Comparison of ENCODE assay signal across 11 cellular contexts in the genomic region with DNA sequence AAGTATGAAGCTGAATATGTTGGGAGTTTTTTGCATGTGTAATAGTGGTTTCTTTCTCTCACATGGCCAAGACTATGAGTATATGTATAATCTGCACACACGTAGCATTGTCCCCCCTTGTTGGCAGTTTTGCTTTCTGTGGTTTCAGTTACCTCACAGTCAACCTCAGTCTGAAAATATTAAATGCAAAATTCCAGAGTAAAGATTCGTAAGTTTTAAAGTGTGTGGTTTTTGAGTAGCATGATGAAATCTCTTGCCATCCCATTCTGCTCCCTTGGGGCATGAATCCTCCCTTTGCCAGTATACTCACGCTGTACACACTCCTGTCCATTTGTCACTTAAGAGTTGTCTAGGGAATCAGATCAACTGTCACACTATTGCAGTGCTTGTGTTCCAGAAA.
DNase-seq lines count a peak whose midpoint lies in the region; ATAC-seq and TF ChIP-seq lines count a peak whose summit lies in the region.
"Had no signal": no experiment of that assay in that cellular context is flagged by ENCODE, and none has a peak within 500 bp of the region (broad histone marks: within the 10 kb centered on the region; RNA-seq: fewer than 3 reads in every experiment).

No MANE protein-coding gene starts in this region.

- DNase-seq in GM12865 (ENCODE audit: low read depth) = peak; percentile 4
- peak; percentile 35 to 57 for DNase-seq in SJSA1 (ENCODE audit: low read depth in 1 of 2, low spot score in 2 of 2)
- peak; percentile 25 for DNase-seq in kidney epithelial cell (ENCODE audit: low read depth)
- no peak for DNase-seq in NK-92 (lab: John Stamatoyannopoulos, UW; ENCODE audit: unreplicated experiment)
- no peak for DNase-seq in RWPE1 (ENCODE audit: low spot score)
- DNase-seq in OCI-LY7 (ENCODE audit: low spot score) = no peak
- no peak for DNase-seq in activated T-helper 2 cell treated with anti-CD3 and anti-CD28 coated beads, Interferon-gamma antibody, Interleukin-2, Interleukin-4, amounts not matched to agents 10 μg/mL and 5 μg/mL and 100 μg/mL, durations not matched to agents 14 hours and 24 hours and 36 hours (ENCODE audit: low spot score)
- DNase-seq: activated CD8-positive, alpha-beta memory T cell treated with anti-CD3 and anti-CD28 coated beads for 24 hours; Kasumi-1 had no signal

- H3K36me3 Mint-ChIP-seq in activated T-helper 2 cell treated with anti-CD3 and anti-CD28 coated beads, Interferon-gamma antibody, Interleukin-2, Interleukin-4, amounts not matched to agents 10 μg/mL and 5 μg/mL and 100 μg/mL, durations not matched to agents 14 hours and 24 hours and 36 hours (ENCODE audit: low read depth) = no peaks in the 10 kb centered on the region

- no peaks in the 10 kb centered on the region for H3K9me2 ChIP-seq in OCI-LY7 (ENCODE audit: insufficient read depth, low read length)

- ATAC-seq in HG02678 (IDR thresholded peaks at IDR 0.05; ENCODE audit: unreplicated experiment) = peak; percentile 73
- ATAC-seq: HCT116 had no signal

- H3K4me3 Mint-ChIP-seq in activated T-helper 2 cell treated with anti-CD3 and anti-CD28 coated beads, Interferon-gamma antibody, Interleukin-2, Interleukin-4, amounts not matched to agents 10 μg/mL and 5 μg/mL and 100 μg/mL, durations not matched to agents 14 hours and 24 hours and 36 hours (ENCODE audit: low read depth) = no peak overlapping the region

- H3K4me3 ChIP-seq in GM12865 (ENCODE audit: low read depth, low read length) = no peak overlapping the region
- H3K4me3 ChIP-seq in SJSA1 = no peak overlapping the region
- H3K4me3 ChIP-seq in kidney epithelial cell (ENCODE audit: low read depth, low read length) = no peak overlapping the region
- no peak overlapping the region for H3K4me3 ChIP-seq in OCI-LY7 (ENCODE audit: low read depth, low read length, poor library complexity, severe bottlenecking)

- POLR2A ChIA-PET in RWPE1 (lab: Yijun Ruan, JAX; ENCODE audit: low non-redundant PET) = no interaction called here
- POLR2A ChIA-PET in OCI-LY7 (lab: Charles Lee) = interaction anchor here (0.8 kb wide), 1 partner anchor 10 kb away, joined by 4 read pairs; no protein-coding TSS in a partner anchor

- H3K27ac ChIP-seq in SJSA1 (peak overlapping the region; percentile 62), RWPE1 (no peak overlapping the region), OCI-LY7 (ENCODE audit: low read depth, low read length, poor library complexity, severe bottlenecking) (no peak overlapping the region)

- CTCF ChIA-PET in RWPE1 (lab: Yijun Ruan, JAX) (no interaction called here), OCI-LY7 (lab: Charles Lee; ENCODE audit: unreplicated experiment) (no interaction called here)

- H3K79me2 ChIP-seq in OCI-LY7 (ENCODE audit: insufficient read depth, low read depth, low read length) = no peaks in the 10 kb centered on the region

- H3K4me1 Mint-ChIP-seq in activated T-helper 2 cell treated with anti-CD3 and anti-CD28 coated beads, Interferon-gamma antibody, Interleukin-2, Interleukin-4, amounts not matched to agents 10 μg/mL and 5 μg/mL and 100 μg/mL, durations not matched to agents 14 hours and 24 hours and 36 hours (ENCODE audit: low read depth) = no peaks in the 10 kb centered on the region

- no peak overlapping the region for H3K4me2 ChIP-seq in OCI-LY7 (ENCODE audit: low read length)

- no peaks in the 10 kb centered on the region for H3K9me3 Mint-ChIP-seq in activated T-helper 2 cell treated with anti-CD3 and anti-CD28 coated beads, Interferon-gamma antibody, Interleukin-2, Interleukin-4, amounts not matched to agents 10 μg/mL and 5 μg/mL and 100 μg/mL, durations not matched to agents 14 hours and 24 hours and 36 hours

- TF ChIP-seq CTCF in GM12865 (IDR thresholded peaks at IDR 0.05; ENCODE audit: insufficient read depth, low read depth, low read length, missing control alignments) (no peak), kidney epithelial cell (IDR thresholded peaks at IDR 0.05; ENCODE audit: insufficient read depth, low read length, poor library complexity, severe bottlenecking) (no peak), RWPE1 (conservative IDR thresholded peaks at IDR 0.05; ENCODE audit: low read depth) (no peak), OCI-LY7 (conservative IDR thresholded peaks at IDR 0.05; ENCODE audit: low read length) (no peak)

- intact Hi-C loops in OCI-LY7 (cut with micrococcal nuclease; ENCODE audit: unreplicated experiment) = no loop called here
- intact Hi-C loops in activated T-helper 2 cell treated with anti-CD3 and anti-CD28 coated beads, Interferon-gamma antibody, Interleukin-2, Interleukin-4, amounts not matched to agents 10 μg/mL and 5 μg/mL and 100 μg/mL, durations not matched to agents 14 hours and 24 hours and 36 hours (cut with micrococcal nuclease) = no loop called here

- H4K20me1 ChIP-seq in OCI-LY7 (ENCODE audit: insufficient read depth, low read length) = no peaks in the 10 kb centered on the region

- H3K9me3 ChIP-seq in SJSA1 (replicated peaks) (no peaks in the 10 kb centered on the region), OCI-LY7 (ENCODE audit: low read length) (no peaks in the 10 kb centered on the region)

- H2AFZ ChIP-seq in OCI-LY7 (ENCODE audit: low read length) = no peak overlapping the region

- no peaks in the 10 kb centered on the region for H3K27me3 ChIP-seq in SJSA1 (replicated peaks)
- H3K27me3 ChIP-seq in kidney epithelial cell (ENCODE audit: control insufficient read depth, insufficient read depth, low read length) = no peaks in the 10 kb centered on the region

- H3K4me1 ChIP-seq in SJSA1 (replicated peaks) (peaks cover 13% of the 10 kb centered on the region), OCI-LY7 (ENCODE audit: insufficient read depth, low read length, poor library complexity, severe bottlenecking) (peaks cover 2% of the 10 kb centered on the region)

- H3K36me3 ChIP-seq in SJSA1 = no peaks in the 10 kb centered on the region
- H3K36me3 ChIP-seq in kidney epithelial cell (ENCODE audit: control insufficient read depth, insufficient read depth, low read length) = no peaks in the 10 kb centered on the region
- no peaks in the 10 kb centered on the region for H3K36me3 ChIP-seq in OCI-LY7 (ENCODE audit: insufficient read depth, low read length)

- peaks cover 5% of the 10 kb centered on the region for H3K27me3 Mint-ChIP-seq in activated T-helper 2 cell treated with anti-CD3 and anti-CD28 coated beads, Interferon-gamma antibody, Interleukin-2, Interleukin-4, amounts not matched to agents 10 μg/mL and 5 μg/mL and 100 μg/mL, durations not matched to agents 14 hours and 24 hours and 36 hours (ENCODE audit: low read depth)

- BruUV-seq in OCI-LY7 (replicated peaks; lab: Mats Ljungman, UMichigan) = no TSS peak

- no peak overlapping the region for H3K27ac Mint-ChIP-seq in activated T-helper 2 cell treated with anti-CD3 and anti-CD28 coated beads, Interferon-gamma antibody, Interleukin-2, Interleukin-4, amounts not matched to agents 10 μg/mL and 5 μg/mL and 100 μg/mL, durations not matched to agents 14 hours and 24 hours and 36 hours

Comparison
In these comparisons a context has a peak if more than half of its experiments do, and no peak if none do; other contexts are left out.
1. DNase-seq: peak in GM12865 (single experiment), SJSA1 (2 of 2) and kidney epithelial cell (single experiment); none in NK-92 (single experiment), RWPE1 (single experiment), OCI-LY7 (single experiment) and activated T-helper 2 cell treated with anti-CD3 and anti-CD28 coated beads, Interferon-gamma antibody, Interleukin-2, Interleukin-4, amounts not matched to agents 10 μg/mL and 5 μg/mL and 100 μg/mL, durations not matched to agents 14 hours and 24 hours and 36 hours (single experiment).